ENCODE assay signal across 8 cellular contexts in genomic region chr6:89385156-89385667, GRCh38. TPM values are rescaled to one million over a fixed set of nuclear protein-coding genes. Genes with fewer than 3 reads are reported as not detected.
DNase-seq lines count a peak whose midpoint lies in the region; ATAC-seq and TF ChIP-seq lines count a peak whose summit lies in the region.
"Had no signal": no experiment of that assay in that cellular context is flagged by ENCODE, and none has a peak within 500 bp of the region (broad histone marks: within the 10 kb centered on the region; RNA-seq: fewer than 3 reads in every experiment).

No MANE protein-coding gene starts in this region.

- no peak overlapping the region for H2BK15ac ChIP-seq in neuronal stem cell (ENCODE audit: low read length)

- no peak for TF ChIP-seq CTCF in GM10248 (IDR thresholded peaks at IDR 0.05; ENCODE audit: control extremely low read depth, extremely low read depth, low read depth, missing control alignments)
- TF ChIP-seq CTCF in spleen (IDR thresholded peaks at IDR 0.05 in 8 of 11, conservative IDR thresholded peaks at IDR 0.05 in 3 of 11) = no peak
- TF ChIP-seq CTCF in tibial nerve (IDR thresholded peaks at IDR 0.05) = no peak

- no peak overlapping the region for H2AFZ ChIP-seq in neuronal stem cell (ENCODE audit: low read length)

- no peaks in the 10 kb centered on the region for H3K79me1 ChIP-seq in neuronal stem cell (ENCODE audit: low read depth, low read length)

- POLR2A ChIA-PET in GM10248 (lab: Yijun Ruan, JAX) = no interaction called here

- intact Hi-C loops in spleen (cut with DNase I; ENCODE audit: low total_unique reads) = no loop called here

- DNase-seq in RPMI7951 (ENCODE audit: low read depth) (peak; percentile 51), neuronal stem cell (ENCODE audit: low spot score) (no peak), GM10248 (ENCODE audit: extremely low spot score) (no peak), spleen (no peak), tibial nerve (ENCODE audit: low spot score in 2 of 2) (no peak)
- DNase-seq: naive B cell had no signal

- no peak overlapping the region for H3K4ac ChIP-seq in neuronal stem cell (ENCODE audit: low read length)

- TF ChIP-seq POLR2A in spleen (IDR thresholded peaks at IDR 0.05) (no peak), tibial nerve (IDR thresholded peaks at IDR 0.05) (no peak)

- H3K4me3 ChIP-seq in neuronal stem cell (ENCODE audit: low read length in 2 of 2) (no peak overlapping the region), spleen (no peak overlapping the region), tibial nerve (no peak overlapping the region)

- peaks cover 0 to 34% of the 10 kb centered on the region in 2 donors for H3K36me3 ChIP-seq in neuronal stem cell (replicated peaks in 1 of 2; ENCODE audit: control insufficient read depth in 2 of 2, insufficient read depth in 2 of 2, low read length in 2 of 2)
- no peaks in the 10 kb centered on the region for H3K36me3 ChIP-seq in spleen
- no peaks in the 10 kb centered on the region for H3K36me3 ChIP-seq in tibial nerve

- H2BK12ac ChIP-seq in neuronal stem cell (ENCODE audit: low read length) = no peak overlapping the region

- WGBS in neuronal stem cell (ENCODE audit: extremely low coverage in 2 of 2, insufficient read length in 2 of 2, insufficient replicate concordance in 1 of 2), 2 donors = no CpG with 5 or more reads among the region's 5 CpGs
- WGBS in spleen, 5 donors = 67 to 83% (median 81%) methylated on average over 5 of the region's 5 CpGs
- WGBS in tibial nerve, 2 donors = 60 to 77% methylated on average over 5 of the region's 5 CpGs

- no peak overlapping the region for H2BK120ac ChIP-seq in neuronal stem cell (ENCODE audit: low read depth, low read length)

- no peak overlapping the region for H3K14ac ChIP-seq in neuronal stem cell (ENCODE audit: low read length)

- TF ChIP-seq EP300 in tibial nerve (IDR thresholded peaks at IDR 0.05) = no peak

- H3K4me1 ChIP-seq in neuronal stem cell (ENCODE audit: control insufficient read depth in 2 of 2, insufficient read depth in 1 of 2, low read depth in 1 of 2, low read length in 2 of 2) = peaks cover 0 to 2% of the 10 kb centered on the region in 2 donors
- peaks cover 0 to 13% (median 4%) of the 10 kb centered on the region in 6 donors for H3K4me1 ChIP-seq in spleen
- no peaks in the 10 kb centered on the region for H3K4me1 ChIP-seq in tibial nerve

- CTCF ChIA-PET in GM10248 (lab: Yijun Ruan, JAX) = interaction anchor here (0.9 to 1.7 kb wide), 7 partner anchors 9 to 47 kb away, joined by 3 to 12 read pairs (median 3); no protein-coding TSS in a partner anchor

- no peak overlapping the region for H3K18ac ChIP-seq in neuronal stem cell (ENCODE audit: low read length)

- no peak overlapping the region for H2BK5ac ChIP-seq in neuronal stem cell (ENCODE audit: low read length)

- H3K9ac ChIP-seq in neuronal stem cell (ENCODE audit: low read depth, low read length, poor library complexity) = peak overlapping the region; percentile 9

- no peak overlapping the region for H4K91ac ChIP-seq in neuronal stem cell (ENCODE audit: low read depth, low read length, poor library complexity)

- H3K9me3 ChIP-seq in neuronal stem cell (replicated peaks in 1 of 2; ENCODE audit: control insufficient read depth in 2 of 2, insufficient read depth in 1 of 2, low read depth in 1 of 2, low read length in 2 of 2) = no peaks in the 10 kb centered on the region
- no peaks in the 10 kb centered on the region for H3K9me3 ChIP-seq in spleen
- H3K9me3 ChIP-seq in tibial nerve = no peaks in the 10 kb centered on the region

- H4K8ac ChIP-seq in neuronal stem cell (ENCODE audit: low read depth, low read length) = no peak overlapping the region

- peak overlapping the region; percentile 55 for H3K23ac ChIP-seq in neuronal stem cell (ENCODE audit: low read depth, low read length, poor library complexity)

- no peak overlapping the region for H3K27ac ChIP-seq in neuronal stem cell (replicated peaks; ENCODE audit: low read length)
- no peak overlapping the region for H3K27ac ChIP-seq in spleen
- H3K27ac ChIP-seq in tibial nerve = no peak overlapping the region

- ATAC-seq in GM18870 (IDR thresholded peaks at IDR 0.05; ENCODE audit: unreplicated experiment) = peak; percentile 63
- peak; percentile 41 for ATAC-seq in HG02973 (IDR thresholded peaks at IDR 0.05; ENCODE audit: unreplicated experiment)

- H3K4me2 ChIP-seq in neuronal stem cell (ENCODE audit: insufficient read depth, low read length, poor library complexity, severe bottlenecking) = no peak overlapping the region

- H2AK5ac ChIP-seq in neuronal stem cell (ENCODE audit: low read depth, low read length) = no peak overlapping the region

- H3K27me3 ChIP-seq in neuronal stem cell (ENCODE audit: control insufficient read depth in 3 of 3, insufficient read depth in 3 of 3, low read depth in 1 of 3, low read length in 3 of 3) (no peaks in the 10 kb centered on the region), spleen (replicated peaks in 1 of 7) (no peaks in the 10 kb centered on the region), tibial nerve (no peaks in the 10 kb centered on the region)

RNA-seq across cellular contexts. Expression of gene RRAGD, which starts 26.9 kb away (rescaled TPM):
- total RNA-seq in RPMI7951 (2014; rRNA removed; shearing (Covaris generic)) = under 0.01 and 0.20 TPM in 2 replicates
- 7.7 TPM for polyA plus RNA-seq in neuronal stem cell (2013, experiment 1 of 2)
- 7.7 TPM for polyA plus RNA-seq in neuronal stem cell (2013, experiment 2 of 2)
- 10 to 100 TPM; 11.0 to 26.5 (median 18.5) TPM for total RNA-seq in spleen
- polyA plus RNA-seq in spleen = 1 to 10 TPM; 3.1 to 7.9 (median 4.6) TPM
- 10 to 100 TPM; 10.9 to 21.3 (median 15.2) TPM for total RNA-seq in tibial nerve

RNA-seq across cellular contexts. Expression of gene UBE2J1, which starts 32.7 kb away (rescaled TPM):
- 37.6 and 44.2 TPM in 2 replicates for total RNA-seq in RPMI7951 (2014; rRNA removed; shearing (Covaris generic))
- 30.2 TPM for polyA plus RNA-seq in neuronal stem cell (2013, experiment 1 of 2)
- 31.5 TPM for polyA plus RNA-seq in neuronal stem cell (2013, experiment 2 of 2)
- total RNA-seq in spleen = 100 to 1,000 TPM in 1 of 7 donors, 10 to 100 TPM in 6; 69.7 to 115 (median 72.9) TPM
- polyA plus RNA-seq in spleen = 10 to 100 TPM; 48.3 to 62.3 (median 49.2) TPM
- total RNA-seq in tibial nerve = 10 to 100 TPM; 25.3 to 30.4 (median 26.7) TPM

RNA-seq across cellular contexts. Expression of gene ANKRD6, which starts 47.7 kb away (rescaled TPM):
- 0.48 and 2.7 TPM in 2 replicates for total RNA-seq in RPMI7951 (2014; rRNA removed; shearing (Covaris generic))
- 23.8 TPM for polyA plus RNA-seq in neuronal stem cell (2013, experiment 1 of 2)
- polyA plus RNA-seq in neuronal stem cell (2013, experiment 2 of 2) = 25.7 TPM
- 10 to 100 TPM in 4 of 7 donors, 1 to 10 TPM in 3; 6.0 to 18.4 (median 10.1) TPM for total RNA-seq in spleen
- 1 to 10 TPM; 2.2 to 4.7 (median 2.7) TPM for polyA plus RNA-seq in spleen
- 10 to 100 TPM; 10.1 to 22.8 (median 13.0) TPM for total RNA-seq in tibial nerve
